Comparison of ENCODE assay signal across 23 cellular contexts in genomic region chr3:196985298-196985697, GRCh38.
"Had no signal": no experiment of that assay in that cellular context is flagged by ENCODE, and none has a peak within 500 bp of the region (broad histone marks: within the 10 kb centered on the region; RNA-seq: fewer than 3 reads in every experiment).

No MANE protein-coding gene starts in this region.

- ATAC-seq: activated CD8-positive, alpha-beta memory T cell treated with anti-CD3 and anti-CD28 coated beads, Interleukin-2, amount 10 ng/mL, durations not matched to agents 7 days and 5 days; activated T-helper 17 cell treated with anti-CD3 and anti-CD28 coated beads, Interleukin-2, amount 50 U/mL, for 72 hours; PC-3 had no signal

- H3K36me3 ChIP-seq: adrenal gland had no signal

- H3K4me1 ChIP-seq: adrenal gland had no signal

- H3K27ac ChIP-seq: adrenal gland had no signal

- H3K9me3 ChIP-seq: adrenal gland had no signal

- DNase-seq: activated B cell treated with CpG ODN at 0.5 μM for 24 hours; activated CD4-positive, alpha-beta T cell treated with anti-CD3 and anti-CD28 coated beads for 1 hour; activated CD4-positive, alpha-beta T cell treated with anti-CD3 and anti-CD28 coated beads, Interleukin-2, amount 10 ng/mL, durations not matched to agents 24 days and 14 days; activated CD4-positive, alpha-beta T cell treated with anti-CD3 and anti-CD28 coated beads, Interleukin-2, amount 50 U/mL, for 48 hours; activated CD8-positive, alpha-beta memory T cell treated with anti-CD3 and anti-CD28 coated beads, Interleukin-2, amount 10 ng/mL, durations not matched to agents 7 days and 5 days; activated gamma-delta T cell treated with Interleukin-2 at 50 U/mL for 16 hours; activated naive CD4-positive, alpha-beta T cell treated with anti-CD3 and anti-CD28 coated beads, Interleukin-2, amount 10 ng/mL, durations not matched to agents 7 days and 5 days; activated naive CD8-positive, alpha-beta T cell treated with anti-CD3 and anti-CD28 coated beads, Interleukin-2, amount 10 ng/mL, durations not matched to agents 7 days and 5 days; activated T-cell treated with anti-CD3 and anti-CD28 coated beads, Interleukin-2, amount 50 U/mL, for 48 hours; adrenal gland; anterior cingulate cortex; Karpas-422; MM.1S; NCI-H1105; NCI-H1436 treated with DMSO at 0.1 percent for 48 hours; NCI-H187; NCI-H2081; NCI-H510A treated with DMSO at 0.1 percent for 48 hours; PC-3; SIG-M5; T-helper 2 cell; T1000 had no signal

- H3K4me3 ChIP-seq: adrenal gland had no signal
